Comparison of ENCODE assay signal across 8 cellular contexts in genomic region chr9:95508968-95509850, GRCh38. TPM values are rescaled to one million over a fixed set of nuclear protein-coding genes. Genes with fewer than 3 reads are reported as not detected.
DNase-seq lines count a peak whose midpoint lies in the region; ATAC-seq and TF ChIP-seq lines count a peak whose summit lies in the region.

No MANE protein-coding gene starts in this region.

- CTCF ChIA-PET in GM10248 (lab: Yijun Ruan, JAX): no interaction called here

- H3K9me3 Mint-ChIP-seq in brain: peaks cover 0 to 3% (median 0%) of the 10 kb centered on the region in 5 experiments

- no peak overlapping the region for H3K9ac ChIP-seq in rectal smooth muscle tissue (ENCODE audit: low read length)

- H3K36me3 ChIP-seq in rectal smooth muscle tissue (ENCODE audit: control insufficient read depth, insufficient read depth, low read length): no peaks in the 10 kb centered on the region

- H3K36me3 Mint-ChIP-seq in brain: peaks cover 4% of the 10 kb centered on the region

- no peaks in the 10 kb centered on the region for H3K27me3 ChIP-seq in rectal smooth muscle tissue (ENCODE audit: control insufficient read depth, insufficient read depth, low read length)

- peaks cover 11% of the 10 kb centered on the region for H3K4me1 ChIP-seq in rectal smooth muscle tissue (ENCODE audit: control insufficient read depth, insufficient read depth, low read length)

- peak overlapping the region; percentile 94 to 99 (median 98) for H3K4me3 Mint-ChIP-seq in brain

- POLR2A ChIA-PET in GM10248 (lab: Yijun Ruan, JAX): interaction anchor here (0.6 kb wide), 1 partner anchor 221 kb away, joined by 4 read pairs; no protein-coding TSS in a partner anchor

- TF ChIP-seq CTCF in GM10248 (IDR thresholded peaks at IDR 0.05; ENCODE audit: control extremely low read depth, extremely low read depth, low read depth, missing control alignments): no peak
- no peak for TF ChIP-seq CTCF in brain (conservative IDR thresholded peaks at IDR 0.05)

- DNase-seq in GM10248 (ENCODE audit: extremely low spot score) (peak; percentile 75), NCI-H1694 treated with DMSO at 0.1 percent for 48 hours (lab: John Stamatoyannopoulos, UW) (peak; percentile 88), T-helper 9 cell (peak; percentile 39), iPS DF 4.7 (ENCODE audit: extremely low read depth, low spot score) (peak; percentile 78), KG1 (lab: John Stamatoyannopoulos, UW) (no peak)

- H3K27ac ChIP-seq in rectal smooth muscle tissue (ENCODE audit: low read depth, low read length): no peak overlapping the region

- peak overlapping the region; percentile 81 for H3K4me3 ChIP-seq in rectal smooth muscle tissue (ENCODE audit: low read length)

- peaks cover 29% of the 10 kb centered on the region for H3K27me3 Mint-ChIP-seq in brain

- H3K4me1 Mint-ChIP-seq in brain: peaks cover 47% of the 10 kb centered on the region

- peak; percentile 29 for ATAC-seq in HG02642 (IDR thresholded peaks at IDR 0.05; ENCODE audit: poor library complexity, unreplicated experiment)

- peak overlapping the region; percentile 98 to 100 (median 99) for H3K27ac Mint-ChIP-seq in brain

RNA-seq across cellular contexts. Expression of gene PTCH1, which starts 7.6 kb away (rescaled TPM):
- 13.5 TPM for polyA plus RNA-seq in brain (ENCODE audit: insufficient read depth, low read depth, low replicate concordance)
